8 cellular contexts compared by ENCODE assay signal in the genomic region with DNA sequence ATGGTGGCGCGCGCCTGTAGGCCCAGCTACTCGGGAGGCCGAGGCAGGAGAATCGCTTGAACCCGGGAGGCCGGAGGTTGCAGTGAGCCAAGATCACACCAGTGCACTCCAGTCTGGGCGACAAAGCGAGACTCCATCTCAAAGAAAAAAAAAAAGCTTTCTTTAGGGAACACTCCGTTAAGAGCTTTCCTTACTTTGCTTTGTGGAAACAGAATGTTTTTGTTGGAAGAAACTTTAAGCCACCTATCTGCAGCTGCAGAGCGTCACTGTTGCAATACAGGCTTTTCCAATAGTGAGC. TPM values are rescaled to one million over a fixed set of nuclear protein-coding genes. Genes with fewer than 3 reads are reported as not detected.
A peak's percentile ranks its signal among the peaks of the same experiment; 100 is the strongest.
DNase-seq lines count a peak whose midpoint lies in the region; FAIRE-seq and TF ChIP-seq lines count a peak whose summit lies in the region.

No MANE protein-coding gene starts in this region.

- no peak overlapping the region for H3K18ac ChIP-seq in neuronal stem cell (ENCODE audit: low read length)

- H2BK15ac ChIP-seq in neuronal stem cell (ENCODE audit: low read length): no peak overlapping the region

- WGBS in neuronal stem cell (ENCODE audit: extremely low coverage in 2 of 2, insufficient read length in 2 of 2, insufficient replicate concordance in 1 of 2), 2 donors: no CpG with 5 or more reads among the region's 12 CpGs

- H3K9ac ChIP-seq in BLaER1: peak overlapping the region; percentile 89; the same call in 1 of the 2 replicates
- no peak overlapping the region for H3K9ac ChIP-seq in MM.1S (ENCODE audit: low read length)
- H3K9ac ChIP-seq in colonic mucosa (ENCODE audit: low read depth in 2 of 2, low read length in 2 of 2): no peak overlapping the region
- no peak overlapping the region for H3K9ac ChIP-seq in neuronal stem cell (ENCODE audit: low read depth, low read length, poor library complexity)
- no peak overlapping the region for H3K9ac ChIP-seq in kidney (ENCODE audit: low read length in 2 of 2)

- H3K14ac ChIP-seq in neuronal stem cell (ENCODE audit: low read length): no peak overlapping the region

- H3K9me3 ChIP-seq in BLaER1 (no peaks in the 10 kb centered on the region), MM.1S (replicated peaks; ENCODE audit: insufficient read depth, low read length) (no peaks in the 10 kb centered on the region), colonic mucosa (no peaks in the 10 kb centered on the region), neuronal stem cell (replicated peaks in 1 of 2; ENCODE audit: control insufficient read depth in 2 of 2, insufficient read depth in 1 of 2, low read depth in 1 of 2, low read length in 2 of 2) (peaks cover 0 to 3% of the 10 kb centered on the region in 2 donors), kidney (ENCODE audit: control insufficient read depth in 1 of 2, low read length in 2 of 2) (peaks cover 0 to 5% of the 10 kb centered on the region in 2 donors)

- TF ChIP-seq CTCF in MM.1S (IDR thresholded peaks at IDR 0.05; ENCODE audit: low read length) (no peak), colonic mucosa (IDR thresholded peaks at IDR 0.05) (no peak), kidney (IDR thresholded peaks at IDR 0.05; ENCODE audit: borderline replicate concordance, extremely low read depth, insufficient read depth) (no peak)

- no peak overlapping the region for H3K4ac ChIP-seq in neuronal stem cell (ENCODE audit: low read length)

- H3K23ac ChIP-seq in neuronal stem cell (ENCODE audit: low read depth, low read length, poor library complexity): no peak overlapping the region

- no peaks in the 10 kb centered on the region for H3K79me1 ChIP-seq in neuronal stem cell (ENCODE audit: low read depth, low read length)

- peaks cover 7% of the 10 kb centered on the region for H3F3A ChIP-seq in MM.1S (ENCODE audit: insufficient read depth, low read length)

- H3K27me3 ChIP-seq in BLaER1 (no peaks in the 10 kb centered on the region), MM.1S (replicated peaks; ENCODE audit: insufficient read depth, low read length) (no peaks in the 10 kb centered on the region), colonic mucosa (no peaks in the 10 kb centered on the region), neuronal stem cell (ENCODE audit: control insufficient read depth in 3 of 3, insufficient read depth in 3 of 3, low read depth in 1 of 3, low read length in 3 of 3) (no peaks in the 10 kb centered on the region)

- no peak overlapping the region; the same call in 1 of the 2 replicates for H2AFZ ChIP-seq in MM.1S (ENCODE audit: low read length)
- peak overlapping the region; percentile 94 for H2AFZ ChIP-seq in neuronal stem cell (ENCODE audit: low read length)

- H3K4me2 ChIP-seq in BLaER1 (peak overlapping the region; percentile 79), MM.1S (ENCODE audit: low read depth, low read length) (peak overlapping the region; percentile 35; the same call in 1 of the 2 replicates), neuronal stem cell (ENCODE audit: insufficient read depth, low read length, poor library complexity, severe bottlenecking) (peak overlapping the region; percentile 67)

- H3K36me3 ChIP-seq in BLaER1 (no peaks in the 10 kb centered on the region), MM.1S (replicated peaks; ENCODE audit: insufficient read depth, low read length) (no peaks in the 10 kb centered on the region), colonic mucosa (no peaks in the 10 kb centered on the region), neuronal stem cell (replicated peaks in 1 of 2; ENCODE audit: control insufficient read depth in 2 of 2, insufficient read depth in 2 of 2, low read length in 2 of 2) (no peaks in the 10 kb centered on the region), kidney (ENCODE audit: control insufficient read depth in 1 of 2, insufficient read depth in 2 of 2, low read length in 2 of 2) (no peaks in the 10 kb centered on the region)

- no peak overlapping the region for H2BK120ac ChIP-seq in neuronal stem cell (ENCODE audit: low read depth, low read length)

- no peaks in the 10 kb centered on the region for H3K79me2 ChIP-seq in MM.1S (ENCODE audit: low read length)

- FAIRE-seq in kidney (lab: Jason Lieb, UNC): no peak

- DNase-seq in MM.1S (no peak), colonic mucosa (no peak), neuronal stem cell (ENCODE audit: low spot score) (no peak), HuH-7.5 (ENCODE audit: low spot score) (no peak), GM19238 (ENCODE audit: insufficient read length, low spot score) (no peak), GF-D8 (lab: John Stamatoyannopoulos, UW) (no peak), kidney (no peak)

- H2BK12ac ChIP-seq in neuronal stem cell (ENCODE audit: low read length): no peak overlapping the region

- H2AK5ac ChIP-seq in neuronal stem cell (ENCODE audit: low read depth, low read length): no peak overlapping the region

- no peak overlapping the region for H2BK5ac ChIP-seq in neuronal stem cell (ENCODE audit: low read length)

- no peak overlapping the region for H4K91ac ChIP-seq in neuronal stem cell (ENCODE audit: low read depth, low read length, poor library complexity)

- H3K27ac ChIP-seq in BLaER1 (peak overlapping the region; percentile 88), MM.1S (ENCODE audit: low read length) (no peak overlapping the region), colonic mucosa (peak overlapping the region; percentile 92), neuronal stem cell (replicated peaks; ENCODE audit: low read length) (no peak overlapping the region), kidney (ENCODE audit: low read depth in 2 of 2, low read length in 2 of 2) (peak overlapping the region in 1 of 2 donors; percentile 90)

- H4K20me1 ChIP-seq in BLaER1 (no peaks in the 10 kb centered on the region), MM.1S (ENCODE audit: insufficient read depth, low read length) (no peaks in the 10 kb centered on the region)

- H3K4me1 ChIP-seq in BLaER1 (peaks cover 14% of the 10 kb centered on the region), MM.1S (ENCODE audit: low read length) (peaks cover 6% of the 10 kb centered on the region; the same call in 1 of the 2 replicates), colonic mucosa (no peaks in the 10 kb centered on the region), neuronal stem cell (ENCODE audit: control insufficient read depth in 2 of 2, insufficient read depth in 1 of 2, low read depth in 1 of 2, low read length in 2 of 2) (peaks cover 0 to 2% of the 10 kb centered on the region in 2 donors), kidney (ENCODE audit: control insufficient read depth in 1 of 2, insufficient read depth in 1 of 2, low read depth in 1 of 2, low read length in 2 of 2) (peaks cover 0 to 6% of the 10 kb centered on the region in 2 donors)

- H3K4me3 ChIP-seq in BLaER1 (peak overlapping the region; percentile 82; the same call in 1 of the 2 replicates), MM.1S (ENCODE audit: low read length) (peak overlapping the region; percentile 81; the same call in 1 of the 2 replicates), colonic mucosa (peak overlapping the region; percentile 64), neuronal stem cell (ENCODE audit: low read length in 2 of 2) (no peak overlapping the region), kidney (ENCODE audit: low read length in 2 of 2) (peak overlapping the region in 1 of 2 donors; percentile 85)

- H3K9me2 ChIP-seq in MM.1S (replicated peaks; ENCODE audit: insufficient read depth, low read length): no peaks in the 10 kb centered on the region

- intact Hi-C loops in colonic mucosa (cut with DNase I): no loop called here
- intact Hi-C loops in kidney (cut with DNase I): no loop called here

- no peak overlapping the region for H4K8ac ChIP-seq in neuronal stem cell (ENCODE audit: low read depth, low read length)

RNA-seq across cellular contexts. Expression of a gene that starts 0.6 kb away (rescaled TPM):
- total RNA-seq in colonic mucosa (10 to 100 TPM in 1 of 2 donors, 1 to 10 TPM in 1; 8.0 to 18.8 TPM), kidney (15.5 TPM)
- polyA plus RNA-seq in neuronal stem cell (2013, experiment 1 of 2): 3.8 TPM
- polyA plus RNA-seq in neuronal stem cell (2013, experiment 2 of 2): 4.3 TPM
- polyA plus RNA-seq in kidney (ENCODE audit: insufficient read depth, low read depth, low replicate concordance): 5.3 TPM

Comparison
In these comparisons a context has a peak if more than half of its experiments do, and no peak if none do; other contexts are left out.
1. H3K27ac ChIP-seq: peak in BLaER1 (single experiment) and colonic mucosa (single experiment); none in MM.1S (single experiment) and neuronal stem cell (single experiment).
2. H3K4me3 ChIP-seq: peak in BLaER1 (single experiment), MM.1S (single experiment) and colonic mucosa (single experiment); none in neuronal stem cell (0 of 2).
3. Peak in every context shown above with its lines, with median percentiles within 50 percentile points of each other: H3K4me2 ChIP-seq.